12 cellular contexts compared by ENCODE assay signal in the genomic region with DNA sequence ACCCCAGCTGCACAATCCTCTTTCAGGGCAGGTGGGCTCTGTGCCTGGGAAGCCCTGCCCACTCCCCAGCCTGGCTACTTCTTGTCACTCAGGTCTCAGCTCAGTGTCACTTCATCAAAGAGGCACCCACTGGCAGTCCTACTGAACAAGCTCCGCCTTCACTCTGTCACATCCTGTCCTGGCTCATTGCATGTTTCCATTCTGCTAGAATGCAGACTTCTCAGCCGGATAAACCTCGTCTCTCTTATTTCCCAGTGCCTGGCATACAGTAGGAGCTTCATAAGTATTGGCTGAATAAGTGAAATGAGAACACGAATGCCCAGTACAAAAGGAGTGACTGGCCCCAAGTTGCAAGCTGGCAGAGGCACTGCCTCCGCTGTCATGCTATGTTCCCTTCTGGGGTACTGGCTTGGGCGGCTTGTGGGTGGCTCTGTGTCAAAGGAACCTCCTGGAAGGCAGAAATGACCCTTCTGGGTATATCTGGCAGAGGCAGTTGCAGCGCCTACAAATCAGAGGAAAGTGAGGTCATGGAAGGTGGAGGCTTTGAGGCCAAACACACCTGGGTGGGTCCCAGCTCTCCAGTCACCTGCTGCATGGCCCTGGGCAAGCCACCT.
A peak's percentile ranks its signal among the peaks of the same experiment; 100 is the strongest.
DNase-seq lines count a peak whose midpoint lies in the region; ATAC-seq, FAIRE-seq and TF ChIP-seq lines count a peak whose summit lies in the region.
"Had no signal": no experiment of that assay in that cellular context is flagged by ENCODE, and none has a peak within 500 bp of the region (broad histone marks: within the 10 kb centered on the region; RNA-seq: fewer than 3 reads in every experiment).

No MANE protein-coding gene starts in this region.

- no peaks in the 10 kb centered on the region for H3K27me3 ChIP-seq in lower lobe of right lung (ENCODE audit: low read depth)

- H3K9me3 ChIP-seq in lower lobe of right lung, result no peaks in the 10 kb centered on the region

- no peak overlapping the region for H3K27ac Mint-ChIP-seq in activated CD8-positive, alpha-beta memory T cell treated with anti-CD3 and anti-CD28 coated beads, Interleukin-2, amount 10 ng/mL, durations not matched to agents 7 days and 5 days
- peak overlapping the region; percentile 98 for H3K27ac Mint-ChIP-seq in activated naive CD8-positive, alpha-beta T cell treated with anti-CD3 and anti-CD28 coated beads, Interleukin-2, amount 10 ng/mL, durations not matched to agents 7 days and 5 days
- H3K27ac Mint-ChIP-seq: activated naive CD4-positive, alpha-beta T cell treated with anti-CD3 and anti-CD28 coated beads, Interleukin-2, amount 50 U/mL, for 24 hours; IgD-negative memory B cell had no signal

- H3K27me3 Mint-ChIP-seq in activated CD8-positive, alpha-beta memory T cell treated with anti-CD3 and anti-CD28 coated beads, Interleukin-2, amount 10 ng/mL, durations not matched to agents 7 days and 5 days, result no peaks in the 10 kb centered on the region
- H3K27me3 Mint-ChIP-seq in activated naive CD8-positive, alpha-beta T cell treated with anti-CD3 and anti-CD28 coated beads, Interleukin-2, amount 10 ng/mL, durations not matched to agents 7 days and 5 days, result peaks cover 2% of the 10 kb centered on the region
- H3K27me3 Mint-ChIP-seq: activated naive CD4-positive, alpha-beta T cell treated with anti-CD3 and anti-CD28 coated beads, Interleukin-2, amount 50 U/mL, for 24 hours had no signal

- DNase-seq in activated CD8-positive, alpha-beta memory T cell treated with anti-CD3 and anti-CD28 coated beads, Interleukin-2, amount 10 ng/mL, durations not matched to agents 7 days and 5 days, result no peak
- DNase-seq in activated CD8-positive, alpha-beta memory T cell treated with anti-CD3 and anti-CD28 coated beads, Interleukin-2, amount 50 U/mL, for 48 hours, result no peak
- peak; percentile 43 for DNase-seq in activated naive CD8-positive, alpha-beta T cell treated with anti-CD3 and anti-CD28 coated beads, Interleukin-2, amount 10 ng/mL, durations not matched to agents 7 days and 5 days
- no peak for DNase-seq in lower lobe of right lung
- DNase-seq in NCI-H510A (lab: John Stamatoyannopoulos, UW), result no peak
- no peak for DNase-seq in H54 (ENCODE audit: insufficient read length, low spot score)
- DNase-seq: ACHN, NCI-H446 treated with DMSO at 0.1 percent for 48 hours had no signal

- peaks cover 2% of the 10 kb centered on the region for H3K4me1 Mint-ChIP-seq in activated CD8-positive, alpha-beta memory T cell treated with anti-CD3 and anti-CD28 coated beads, Interleukin-2, amount 10 ng/mL, durations not matched to agents 7 days and 5 days
- peaks cover 6% of the 10 kb centered on the region for H3K4me1 Mint-ChIP-seq in activated naive CD8-positive, alpha-beta T cell treated with anti-CD3 and anti-CD28 coated beads, Interleukin-2, amount 10 ng/mL, durations not matched to agents 7 days and 5 days

- H3K36me3 Mint-ChIP-seq in activated CD8-positive, alpha-beta memory T cell treated with anti-CD3 and anti-CD28 coated beads, Interleukin-2, amount 10 ng/mL, durations not matched to agents 7 days and 5 days, result no peaks in the 10 kb centered on the region
- no peaks in the 10 kb centered on the region for H3K36me3 Mint-ChIP-seq in activated naive CD8-positive, alpha-beta T cell treated with anti-CD3 and anti-CD28 coated beads, Interleukin-2, amount 10 ng/mL, durations not matched to agents 7 days and 5 days
- H3K36me3 Mint-ChIP-seq: activated naive CD4-positive, alpha-beta T cell treated with anti-CD3 and anti-CD28 coated beads, Interleukin-2, amount 50 U/mL, for 24 hours; IgD-negative memory B cell had no signal

- POLR2A ChIA-PET in activated naive CD8-positive, alpha-beta T cell treated with anti-CD3 and anti-CD28 coated beads, Interleukin-2, amount 10 ng/mL, durations not matched to agents 7 days and 5 days (lab: Charles Lee), result no interaction called here

- H3K4me3 ChIP-seq in lower lobe of right lung, result no peak overlapping the region

- peaks cover 31% of the 10 kb centered on the region for H3K4me1 ChIP-seq in lower lobe of right lung

- H3K36me3 ChIP-seq in lower lobe of right lung, result no peaks in the 10 kb centered on the region

- FAIRE-seq in H54 (lab: Jason Lieb, UNC), result no peak

- CTCF ChIA-PET in activated CD8-positive, alpha-beta memory T cell treated with anti-CD3 and anti-CD28 coated beads, Interleukin-2, amount 10 ng/mL, durations not matched to agents 7 days and 5 days (lab: Charles Lee), result interaction anchor here (0.7 to 1.5 kb wide), 2 partner anchors 51 to 96 kb away, joined by 3 to 5 read pairs; no protein-coding TSS in a partner anchor

- H3K9me3 Mint-ChIP-seq in activated CD8-positive, alpha-beta memory T cell treated with anti-CD3 and anti-CD28 coated beads, Interleukin-2, amount 10 ng/mL, durations not matched to agents 7 days and 5 days (ENCODE audit: low read depth), result no peaks in the 10 kb centered on the region
- no peaks in the 10 kb centered on the region for H3K9me3 Mint-ChIP-seq in activated naive CD8-positive, alpha-beta T cell treated with anti-CD3 and anti-CD28 coated beads, Interleukin-2, amount 10 ng/mL, durations not matched to agents 7 days and 5 days
- H3K9me3 Mint-ChIP-seq: activated naive CD4-positive, alpha-beta T cell treated with anti-CD3 and anti-CD28 coated beads, Interleukin-2, amount 50 U/mL, for 24 hours; IgD-negative memory B cell had no signal

- intact Hi-C loops in lower lobe of right lung (cut with DNase I), result no loop called here

- TF ChIP-seq POLR2A in H54 (IDR thresholded peaks at IDR 0.05; ENCODE audit: low read depth, low read length), result no peak

- H3K4me3 Mint-ChIP-seq in activated CD8-positive, alpha-beta memory T cell treated with anti-CD3 and anti-CD28 coated beads, Interleukin-2, amount 10 ng/mL, durations not matched to agents 7 days and 5 days, result no peak overlapping the region
- peak overlapping the region; percentile 40 for H3K4me3 Mint-ChIP-seq in activated naive CD8-positive, alpha-beta T cell treated with anti-CD3 and anti-CD28 coated beads, Interleukin-2, amount 10 ng/mL, durations not matched to agents 7 days and 5 days
- H3K4me3 Mint-ChIP-seq: activated naive CD4-positive, alpha-beta T cell treated with anti-CD3 and anti-CD28 coated beads, Interleukin-2, amount 50 U/mL, for 24 hours; IgD-negative memory B cell had no signal

- H3K27ac ChIP-seq in lower lobe of right lung, result peak overlapping the region; percentile 79
- peak overlapping the region; percentile 98 for H3K27ac ChIP-seq in temporal lobe (ENCODE audit: low read depth, low read length)

- ATAC-seq in activated CD8-positive, alpha-beta memory T cell treated with anti-CD3 and anti-CD28 coated beads, Interleukin-2, amount 10 ng/mL, durations not matched to agents 7 days and 5 days, result peak; percentile 42
- peak; percentile 98 for ATAC-seq in activated naive CD8-positive, alpha-beta T cell treated with anti-CD3 and anti-CD28 coated beads, Interleukin-2, amount 10 ng/mL, durations not matched to agents 7 days and 5 days (ENCODE audit: low read depth)
- ATAC-seq in lower lobe of right lung (peak; percentile 19 to 26), HG03565 (IDR thresholded peaks at IDR 0.05; ENCODE audit: unreplicated experiment) (no peak)

- no peak for TF ChIP-seq CTCF in lower lobe of right lung (IDR thresholded peaks at IDR 0.05)
